ENCODE assay signal across 15 cellular contexts in genomic region chr6:138538390-138539031, GRCh38. TPM values are rescaled to one million over a fixed set of nuclear protein-coding genes. Genes with fewer than 3 reads are reported as not detected.
DNase-seq lines count a peak whose midpoint lies in the region; TF ChIP-seq lines count a peak whose summit lies in the region.
"Had no signal": no experiment of that assay in that cellular context is flagged by ENCODE, and none has a peak within 500 bp of the region (broad histone marks: within the 10 kb centered on the region; RNA-seq: fewer than 3 reads in every experiment).

No MANE protein-coding gene starts in this region.

- H3K9me2 ChIP-seq in OCI-LY7 (ENCODE audit: insufficient read depth, low read length), result no peaks in the 10 kb centered on the region

- H3K27ac Mint-ChIP-seq in Caco-2 (ENCODE audit: unreplicated experiment), result peak overlapping the region; percentile 76
- peak overlapping the region in 4 of 5 experiments; percentile 21 to 96 (median 78) for H3K27ac Mint-ChIP-seq in brain
- H3K27ac Mint-ChIP-seq: activated B cell treated with CpG ODN at 0.5 μM for 24 hours; activated CD8-positive, alpha-beta memory T cell treated with anti-CD3 and anti-CD28 coated beads, Interleukin-2, amount 10 ng/mL, durations not matched to agents 7 days and 5 days; activated naive CD4-positive, alpha-beta T cell treated with anti-CD3 and anti-CD28 coated beads for 36 hours; IgD-negative memory B cell had no signal

- H3K4me1 ChIP-seq in Caco-2 (peaks cover 85% of the 10 kb centered on the region), left ventricle myocardium inferior (peaks cover 96% of the 10 kb centered on the region), osteoblast (ENCODE audit: insufficient read depth, low read length) (peaks cover 50% of the 10 kb centered on the region), OCI-LY7 (ENCODE audit: insufficient read depth, low read length, poor library complexity, severe bottlenecking) (no peaks in the 10 kb centered on the region)
- H3K4me1 ChIP-seq: spleen had no signal

- peak overlapping the region; percentile 61 for H3K4me2 ChIP-seq in osteoblast (ENCODE audit: insufficient read depth, low read length)
- no peak overlapping the region for H3K4me2 ChIP-seq in OCI-LY7 (ENCODE audit: low read length)

- H3K36me3 Mint-ChIP-seq in Caco-2 (ENCODE audit: insufficient read depth, unreplicated experiment) (peaks cover 20% of the 10 kb centered on the region), brain (peaks cover 45% of the 10 kb centered on the region)
- H3K36me3 Mint-ChIP-seq: activated CD8-positive, alpha-beta memory T cell treated with anti-CD3 and anti-CD28 coated beads, Interleukin-2, amount 10 ng/mL, durations not matched to agents 7 days and 5 days; IgD-negative memory B cell had no signal

- H3K27me3 ChIP-seq in Caco-2 (replicated peaks; ENCODE audit: control insufficient read depth, insufficient read depth, low read length), result no peaks in the 10 kb centered on the region
- no peaks in the 10 kb centered on the region for H3K27me3 ChIP-seq in left ventricle myocardium inferior (ENCODE audit: low read depth)
- H3K27me3 ChIP-seq in osteoblast (ENCODE audit: insufficient read depth, low read length), result no peaks in the 10 kb centered on the region
- H3K27me3 ChIP-seq: spleen had no signal

- H3K27me3 Mint-ChIP-seq in Caco-2 (ENCODE audit: insufficient read depth, unreplicated experiment) (no peaks in the 10 kb centered on the region), brain (no peaks in the 10 kb centered on the region)

- H3K4me1 Mint-ChIP-seq in Caco-2 (ENCODE audit: low read depth, unreplicated experiment), result peaks cover 50% of the 10 kb centered on the region
- peaks cover 76% of the 10 kb centered on the region for H3K4me1 Mint-ChIP-seq in brain
- H3K4me1 Mint-ChIP-seq: activated B cell treated with CpG ODN at 0.5 μM for 24 hours; activated CD8-positive, alpha-beta memory T cell treated with anti-CD3 and anti-CD28 coated beads, Interleukin-2, amount 10 ng/mL, durations not matched to agents 7 days and 5 days; IgD-negative memory B cell had no signal

- intact Hi-C loops in Caco-2 (cut with micrococcal nuclease; ENCODE audit: unreplicated experiment) (loop anchor here (5.0 kb wide), 2 partner anchors 34 to 49 kb away; no protein-coding TSS in a partner anchor), left ventricle myocardium inferior (cut with micrococcal nuclease) (no loop called here), OCI-LY7 (cut with micrococcal nuclease; ENCODE audit: unreplicated experiment) (no loop called here)

- no peak overlapping the region for H3K4me3 ChIP-seq in Caco-2 (ENCODE audit: low read depth, low read length)
- peak overlapping the region; percentile 1 for H3K4me3 ChIP-seq in left ventricle myocardium inferior
- H3K4me3 ChIP-seq in osteoblast (ENCODE audit: insufficient read depth, low read length), result peak overlapping the region; percentile 22
- H3K4me3 ChIP-seq in OCI-LY7 (ENCODE audit: low read depth, low read length, poor library complexity, severe bottlenecking), result no peak overlapping the region
- H3K4me3 ChIP-seq: spleen had no signal

- H3K79me2 ChIP-seq in osteoblast (ENCODE audit: insufficient read depth, low read length), result peaks cover 9% of the 10 kb centered on the region
- H3K79me2 ChIP-seq in OCI-LY7 (ENCODE audit: insufficient read depth, low read depth, low read length), result no peaks in the 10 kb centered on the region

- BruUV-seq in Caco-2 (replicated peaks; lab: Mats Ljungman, UMichigan), result no TSS peak
- no TSS peak for BruUV-seq in OCI-LY7 (replicated peaks; lab: Mats Ljungman, UMichigan)

- TF ChIP-seq CTCF in Caco-2 (IDR thresholded peaks at IDR 0.05; ENCODE audit: insufficient read depth in 1 of 2, low read depth in 1 of 2, low read length in 1 of 2, severe bottlenecking in 1 of 2, unreplicated experiment in 1 of 2) (no peak), brain (conservative IDR thresholded peaks at IDR 0.05) (no peak), left ventricle myocardium inferior (IDR thresholded peaks at IDR 0.05; ENCODE audit: borderline replicate concordance) (no peak), osteoblast (IDR thresholded peaks at IDR 0.05; ENCODE audit: extremely low read depth, low read depth, low read length) (no peak), OCI-LY7 (conservative IDR thresholded peaks at IDR 0.05; ENCODE audit: low read length) (no peak)

- no peak for DNase-seq in Caco-2
- DNase-seq in left ventricle myocardium inferior, result peak; percentile 64
- no peak for DNase-seq in osteoblast (ENCODE audit: insufficient read length, low spot score, missing footprints)
- no peak for DNase-seq in stimulated activated naive CD4-positive, alpha-beta T cell (lab: John Stamatoyannopoulos, UW)
- no peak for DNase-seq in OCI-LY7 (ENCODE audit: low spot score)
- no peak for DNase-seq in NCI-H510A treated with DMSO at 0.1 percent for 48 hours (lab: John Stamatoyannopoulos, UW)
- no peak for DNase-seq in iPS-NIHi11 (ENCODE audit: low spot score)
- DNase-seq: activated B cell treated with CpG ODN at 0.5 μM for 24 hours; activated CD8-positive, alpha-beta memory T cell treated with anti-CD3 and anti-CD28 coated beads, Interleukin-2, amount 10 ng/mL, durations not matched to agents 7 days and 5 days; activated naive CD4-positive, alpha-beta T cell treated with anti-CD3 and anti-CD28 coated beads for 36 hours; NCI-H510A; OCI-M1; spleen had no signal

- H3K27ac ChIP-seq in left ventricle myocardium inferior (replicated peaks) (peak overlapping the region; percentile 83), osteoblast (ENCODE audit: low read depth, low read length) (peak overlapping the region; percentile 55), OCI-LY7 (ENCODE audit: low read depth, low read length, poor library complexity, severe bottlenecking) (no peak overlapping the region)
- H3K27ac ChIP-seq: spleen had no signal

- no peaks in the 10 kb centered on the region for H3K9me3 ChIP-seq in Caco-2
- no peaks in the 10 kb centered on the region for H3K9me3 ChIP-seq in left ventricle myocardium inferior (replicated peaks)
- H3K9me3 ChIP-seq in osteoblast (ENCODE audit: low read depth, low read length), result no peaks in the 10 kb centered on the region
- H3K9me3 ChIP-seq in OCI-LY7 (ENCODE audit: low read length), result no peaks in the 10 kb centered on the region
- H3K9me3 ChIP-seq: spleen had no signal

- H2AFZ ChIP-seq in osteoblast (ENCODE audit: low read length) (peak overlapping the region; percentile 77), OCI-LY7 (ENCODE audit: low read length) (no peak overlapping the region)

- no peaks in the 10 kb centered on the region; the same call in 1 of the 2 replicates for H3K36me3 ChIP-seq in Caco-2 (ENCODE audit: control insufficient read depth, insufficient read depth, low read length)
- H3K36me3 ChIP-seq in left ventricle myocardium inferior, result no peaks in the 10 kb centered on the region
- H3K36me3 ChIP-seq in osteoblast (ENCODE audit: insufficient read depth, low read length), result no peaks in the 10 kb centered on the region
- no peaks in the 10 kb centered on the region for H3K36me3 ChIP-seq in OCI-LY7 (ENCODE audit: insufficient read depth, low read length)
- H3K36me3 ChIP-seq: spleen had no signal

- CTCF ChIA-PET in Caco-2 (lab: Charles Lee), result no interaction called here
- CTCF ChIA-PET in OCI-LY7 (lab: Charles Lee; ENCODE audit: unreplicated experiment), result no interaction called here

- H3K9me3 Mint-ChIP-seq in Caco-2 (ENCODE audit: unreplicated experiment), result no peaks in the 10 kb centered on the region
- H3K9me3 Mint-ChIP-seq in brain, result no peaks in the 10 kb centered on the region
- H3K9me3 Mint-ChIP-seq: activated B cell treated with CpG ODN at 0.5 μM for 24 hours; activated naive CD4-positive, alpha-beta T cell treated with anti-CD3 and anti-CD28 coated beads for 36 hours had no signal

- H3K4me3 Mint-ChIP-seq in Caco-2 (ENCODE audit: unreplicated experiment) (no peak overlapping the region), brain (peak overlapping the region in 2 of 5 experiments; percentile 30 to 67)
- H3K4me3 Mint-ChIP-seq: activated B cell treated with CpG ODN at 0.5 μM for 24 hours; activated CD8-positive, alpha-beta memory T cell treated with anti-CD3 and anti-CD28 coated beads, Interleukin-2, amount 10 ng/mL, durations not matched to agents 7 days and 5 days; activated naive CD4-positive, alpha-beta T cell treated with anti-CD3 and anti-CD28 coated beads for 36 hours; IgD-negative memory B cell had no signal

- POLR2A ChIA-PET in Caco-2 (lab: Charles Lee), result no interaction called here
- POLR2A ChIA-PET in OCI-LY7 (lab: Charles Lee), result no interaction called here

- H4K20me1 ChIP-seq in osteoblast (ENCODE audit: insufficient read depth, low read length), result no peaks in the 10 kb centered on the region
- H4K20me1 ChIP-seq in OCI-LY7 (ENCODE audit: insufficient read depth, low read length), result no peaks in the 10 kb centered on the region

RNA-seq across cellular contexts. Expression of gene NHSL1, which starts 39.2 kb away (rescaled TPM):
- total RNA-seq in Caco-2 (2022) (39.9 and 41.9 TPM in 2 replicates), left ventricle myocardium inferior (44.7 TPM), osteoblast (6.2 and 6.9 TPM in 2 replicates), OCI-LY7 (2022) (10.6 and 12.7 TPM in 2 replicates)
- 18.2 TPM for polyA plus RNA-seq in brain (ENCODE audit: insufficient read depth, low read depth, low replicate concordance)
- 2.7 TPM in 2 replicates for total RNA-seq in OCI-LY7 (2014; rRNA removed; shearing (Covaris generic))
- polyA plus RNA-seq: IgD-negative memory B cell had no signal

Comparison
In these comparisons a context has a peak if more than half of its experiments do, and no peak if none do; other contexts are left out.
1. H3K4me3 ChIP-seq: peak in left ventricle myocardium inferior (single experiment) and osteoblast (single experiment); none in Caco-2 (single experiment) and OCI-LY7 (single experiment).